In the genomic region with DNA sequence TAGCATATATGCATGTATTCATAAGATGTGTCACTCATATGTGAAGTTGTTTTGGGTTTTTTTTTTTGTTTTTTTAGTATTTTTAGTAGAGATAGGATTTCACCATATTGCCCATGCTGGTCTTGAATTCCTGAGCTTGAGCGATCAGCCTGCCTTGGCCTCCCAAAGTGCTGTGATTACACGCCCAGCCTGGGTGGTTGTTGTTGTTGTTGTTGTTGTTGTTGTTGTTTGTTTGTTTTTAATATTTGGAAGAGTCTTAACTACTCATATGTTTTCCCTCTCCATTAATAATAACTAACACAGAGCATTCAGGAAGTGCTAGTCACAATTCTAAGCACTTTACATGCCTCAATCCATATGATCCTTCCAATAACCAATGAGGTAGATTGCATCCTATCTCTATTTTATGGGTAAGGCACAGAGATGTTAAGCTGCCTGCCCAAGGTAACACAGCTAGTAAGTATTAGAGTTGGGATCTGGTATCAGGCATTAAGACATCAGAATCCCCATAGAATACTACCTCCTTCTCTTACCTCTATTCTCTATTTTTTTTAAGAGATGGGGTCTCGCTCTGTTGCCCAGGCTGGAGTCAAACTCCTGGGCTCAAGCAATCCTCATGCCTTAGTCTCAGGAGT, we compare ENCODE assay signal across 25 cellular contexts. TPM values are rescaled to one million over a fixed set of nuclear protein-coding genes. Genes with fewer than 3 reads are reported as not detected.
"Had no signal": no experiment of that assay in that cellular context is flagged by ENCODE, and none has a peak within 500 bp of the region (broad histone marks: within the 10 kb centered on the region; RNA-seq: fewer than 3 reads in every experiment).

No MANE protein-coding gene starts in this region.

- DNase-seq: colonic mucosa; cortex of kidney; effector CD8-positive, alpha-beta T cell; effector memory CD8-positive, alpha-beta T cell; endodermal cell; esophagus squamous epithelium; gastrocnemius medialis; glutamatergic neuron; head of caudate nucleus; heart right ventricle; hippocampal formation; left cardiac atrium; left lung; left ventricle myocardium superior; lower lobe of right lung; mesenchymal stem cell; mucosa of descending colon had no signal

- ATAC-seq: effector memory CD8-positive, alpha-beta T cell; esophagus mucosa; gastrocnemius medialis; heart right ventricle; left cardiac atrium; left lung; left ventricle myocardium superior; lower lobe of right lung; mucosa of descending colon had no signal

- H3K9me3 Mint-ChIP-seq: dendritic cell treated with granulocyte-macrophage colony-stimulating factor and Interleukin-4, amounts not matched to agents 40 ng/mL and 50 ng/mL, for 4 days; endodermal cell; mesothelial cell of epicardium had no signal

- H3K27me3 ChIP-seq: colonic mucosa, esophagus squamous epithelium, gastrocnemius medialis, heart right ventricle, left lung had no signal

- H3K4me1 ChIP-seq: colonic mucosa, esophagus squamous epithelium, gastrocnemius medialis, heart right ventricle, lower lobe of right lung had no signal

- H3K27ac Mint-ChIP-seq: dendritic cell treated with granulocyte-macrophage colony-stimulating factor and Interleukin-4, amounts not matched to agents 40 ng/mL and 50 ng/mL, for 4 days; effector memory CD8-positive, alpha-beta T cell; endodermal cell; mesothelial cell of epicardium had no signal

- H3K4me3 ChIP-seq: colonic mucosa, esophagus squamous epithelium, gastrocnemius medialis, heart right ventricle, left lung, lower lobe of right lung, mucosa of descending colon had no signal

- H3K9me3 ChIP-seq: colonic mucosa, esophagus squamous epithelium, gastrocnemius medialis, heart right ventricle, left lung, lower lobe of right lung, mucosa of descending colon had no signal

- H3K27me3 Mint-ChIP-seq: dendritic cell treated with granulocyte-macrophage colony-stimulating factor and Interleukin-4, amounts not matched to agents 40 ng/mL and 50 ng/mL, for 4 days; effector memory CD8-positive, alpha-beta T cell had no signal

- H3K36me3 Mint-ChIP-seq: mesothelial cell of epicardium had no signal

- H3K36me3 ChIP-seq: colonic mucosa, esophagus squamous epithelium, gastrocnemius medialis, heart right ventricle, left lung, lower lobe of right lung had no signal

- FAIRE-seq: endometrium, islet of Langerhans, keratinocyte had no signal

- H3K27ac ChIP-seq: colonic mucosa, epithelial cell of prostate, esophagus squamous epithelium, gastrocnemius medialis, heart right ventricle, left lung, lower lobe of right lung had no signal

- H3K4me3 Mint-ChIP-seq: dendritic cell treated with granulocyte-macrophage colony-stimulating factor and Interleukin-4, amounts not matched to agents 40 ng/mL and 50 ng/mL, for 4 days; effector memory CD8-positive, alpha-beta T cell; endodermal cell; mesothelial cell of epicardium had no signal

RNA-seq across cellular contexts. Expression of a gene that starts 27.6 kb away (rescaled TPM):
- total RNA-seq: mesenteric fat pad had no signal
